11 cellular contexts compared by ENCODE assay signal in the genomic region with DNA sequence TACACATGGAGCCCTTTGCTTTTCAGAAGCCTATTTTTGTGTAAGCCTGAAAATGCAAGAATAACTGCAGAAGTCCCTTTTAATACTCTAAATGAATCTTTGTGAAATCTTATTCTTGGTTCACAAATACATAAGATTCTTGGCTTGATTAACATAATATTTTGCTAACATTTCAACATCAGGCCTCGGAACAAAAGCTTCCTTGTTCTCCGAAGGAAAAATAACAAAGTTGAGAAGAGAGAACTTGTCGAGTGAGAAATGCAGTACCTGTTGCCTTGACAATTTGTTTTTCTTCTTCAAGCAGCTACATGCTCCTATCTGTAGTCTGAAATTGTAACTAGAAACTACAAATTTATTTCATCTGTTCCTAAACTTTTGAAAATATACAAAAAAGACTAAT. TPM values are rescaled to one million over a fixed set of nuclear protein-coding genes. Genes with fewer than 3 reads are reported as not detected.
A peak's percentile ranks its signal among the peaks of the same experiment; 100 is the strongest.
DNase-seq lines count a peak whose midpoint lies in the region; ATAC-seq, FAIRE-seq and TF ChIP-seq lines count a peak whose summit lies in the region.
"Had no signal": no experiment of that assay in that cellular context is flagged by ENCODE, and none has a peak within 500 bp of the region (broad histone marks: within the 10 kb centered on the region; RNA-seq: fewer than 3 reads in every experiment).

No MANE protein-coding gene starts in this region.

- H3K27me3 Mint-ChIP-seq in activated CD8-positive, alpha-beta T cell treated with anti-CD3 and anti-CD28 coated beads, Interleukin-2, amount 10 ng/mL, durations not matched to agents 7 days and 5 days (ENCODE audit: low read depth) = no peaks in the 10 kb centered on the region
- H3K27me3 Mint-ChIP-seq in activated CD8-positive, alpha-beta T cell treated with anti-CD3 and anti-CD28 coated beads for 36 hours = no peaks in the 10 kb centered on the region
- no peaks in the 10 kb centered on the region for H3K27me3 Mint-ChIP-seq in memory B cell

- peaks cover 45% of the 10 kb centered on the region for H3K4me1 Mint-ChIP-seq in activated CD8-positive, alpha-beta T cell treated with anti-CD3 and anti-CD28 coated beads, Interleukin-2, amount 10 ng/mL, durations not matched to agents 7 days and 5 days (ENCODE audit: low read depth)
- H3K4me1 Mint-ChIP-seq in activated CD8-positive, alpha-beta T cell treated with anti-CD3 and anti-CD28 coated beads for 36 hours (ENCODE audit: low read depth) = peaks cover 45% of the 10 kb centered on the region
- H3K4me1 Mint-ChIP-seq in memory B cell = peaks cover 32% of the 10 kb centered on the region

- H3K36me3 Mint-ChIP-seq in activated CD8-positive, alpha-beta T cell treated with anti-CD3 and anti-CD28 coated beads, Interleukin-2, amount 10 ng/mL, durations not matched to agents 7 days and 5 days (ENCODE audit: low read depth) = peaks cover 31% of the 10 kb centered on the region
- H3K36me3 Mint-ChIP-seq in activated CD8-positive, alpha-beta T cell treated with anti-CD3 and anti-CD28 coated beads for 36 hours (ENCODE audit: low read depth) = peaks cover 15% of the 10 kb centered on the region
- peaks cover 4% of the 10 kb centered on the region for H3K36me3 Mint-ChIP-seq in memory B cell

- no peak for TF ChIP-seq CTCF in activated CD8-positive, alpha-beta T cell treated with anti-CD3 and anti-CD28 coated beads for 36 hours (IDR thresholded peaks at IDR 0.05)
- TF ChIP-seq CTCF in bronchial epithelial cell (IDR thresholded peaks at IDR 0.05; ENCODE audit: insufficient read depth, low read length, severe bottlenecking) = no peak
- no peak for TF ChIP-seq CTCF in tibial artery (IDR thresholded peaks at IDR 0.05)

- POLR2A ChIA-PET in activated CD8-positive, alpha-beta T cell treated with anti-CD3 and anti-CD28 coated beads, Interleukin-2, amount 10 ng/mL, durations not matched to agents 7 days and 5 days (lab: Charles Lee) = no interaction called here
- POLR2A ChIA-PET in activated CD8-positive, alpha-beta T cell treated with anti-CD3 and anti-CD28 coated beads for 36 hours (lab: Charles Lee) = interaction anchor here (0.6 to 1.0 kb wide), 2 partner anchors 10 to 93 kb away, joined by 3 to 5 read pairs; partner anchors contain the start of gene INA

- no peak for FAIRE-seq in bronchial epithelial cell (lab: Jason Lieb, UNC)

- H3K36me3 ChIP-seq in bronchial epithelial cell (ENCODE audit: control insufficient read depth, insufficient read depth, low read length) (peaks cover 2% of the 10 kb centered on the region), tibial artery (peaks cover 0 to 5% (median 0%) of the 10 kb centered on the region in 3 donors)

- no peaks in the 10 kb centered on the region for H3K9me3 Mint-ChIP-seq in activated CD8-positive, alpha-beta T cell treated with anti-CD3 and anti-CD28 coated beads, Interleukin-2, amount 10 ng/mL, durations not matched to agents 7 days and 5 days (ENCODE audit: insufficient read depth)
- no peaks in the 10 kb centered on the region for H3K9me3 Mint-ChIP-seq in activated CD8-positive, alpha-beta T cell treated with anti-CD3 and anti-CD28 coated beads for 36 hours
- no peaks in the 10 kb centered on the region for H3K9me3 Mint-ChIP-seq in memory B cell
- H3K9me3 Mint-ChIP-seq: activated T-cell treated with anti-CD3 and anti-CD28 coated beads, Interleukin-2, amount 50 U/mL, for 72 hours had no signal

- H3K9me3 ChIP-seq in tibial artery = no peaks in the 10 kb centered on the region

- no peak for DNase-seq in activated CD8-positive, alpha-beta T cell treated with anti-CD3 and anti-CD28 coated beads, Interleukin-2, amount 10 ng/mL, durations not matched to agents 7 days and 5 days
- DNase-seq in activated CD8-positive, alpha-beta T cell treated with anti-CD3 and anti-CD28 coated beads for 36 hours = no peak
- DNase-seq in bronchial epithelial cell (ENCODE audit: low read depth) (peak; percentile 53), memory B cell (ENCODE audit: low spot score in 2 of 2) (no peak), tibial artery (no peak), hippocampal formation (lab: John Stamatoyannopoulos, UW) (no peak)
- DNase-seq in activated CD4-positive, alpha-beta T cell treated with anti-CD3 and anti-CD28 coated beads, Interleukin-2, amount 50 U/mL, for 48 hours = no peak
- no peak for DNase-seq in activated CD8-positive, alpha-beta memory T cell treated with anti-CD3 and anti-CD28 coated beads, Interleukin-2, amount 50 U/mL, for 48 hours
- DNase-seq: activated T-cell treated with anti-CD3 and anti-CD28 coated beads, Interleukin-2, amount 50 U/mL, for 72 hours; NCI-H524; T-helper 9 cell had no signal

- no peak for ATAC-seq in activated CD8-positive, alpha-beta T cell treated with anti-CD3 and anti-CD28 coated beads, Interleukin-2, amount 10 ng/mL, durations not matched to agents 7 days and 5 days
- ATAC-seq in activated CD8-positive, alpha-beta T cell treated with anti-CD3 and anti-CD28 coated beads for 36 hours = no peak
- no peak for ATAC-seq in memory B cell (ENCODE audit: low read depth)
- ATAC-seq: activated T-cell treated with anti-CD3 and anti-CD28 coated beads, Interleukin-2, amount 50 U/mL, for 72 hours had no signal

- H3K27me3 ChIP-seq in bronchial epithelial cell (ENCODE audit: control insufficient read depth, insufficient read depth, low read length) = no peaks in the 10 kb centered on the region
- H3K27me3 ChIP-seq in tibial artery = no peaks in the 10 kb centered on the region

- CTCF ChIA-PET in activated CD8-positive, alpha-beta T cell treated with anti-CD3 and anti-CD28 coated beads, Interleukin-2, amount 10 ng/mL, durations not matched to agents 7 days and 5 days (lab: Charles Lee) = interaction anchor here (1.0 kb wide), 1 partner anchor 60 kb away, joined by 3 read pairs; no protein-coding TSS in a partner anchor
- CTCF ChIA-PET in activated CD8-positive, alpha-beta T cell treated with anti-CD3 and anti-CD28 coated beads for 36 hours (lab: Charles Lee) = interaction anchor here (1.1 kb wide), 1 partner anchor 283 kb away, joined by 3 read pairs; no protein-coding TSS in a partner anchor

- H3K27ac ChIP-seq in tibial artery = peak overlapping the region; percentile 44 to 59

- H3K4me1 ChIP-seq in tibial artery = peaks cover 0 to 92% (median 51%) of the 10 kb centered on the region in 4 donors

- H3K4me3 ChIP-seq in bronchial epithelial cell (ENCODE audit: low read depth, low read length) (no peak overlapping the region), tibial artery (peak overlapping the region in 1 of 2 donors; percentile 22)

- intact Hi-C loops in activated CD8-positive, alpha-beta T cell treated with anti-CD3 and anti-CD28 coated beads for 36 hours (cut with micrococcal nuclease) = no loop called here
- intact Hi-C loops in tibial artery (cut with DNase I; ENCODE audit: low total_unique reads) = no loop called here

- no peak overlapping the region for H3K4me3 Mint-ChIP-seq in activated CD8-positive, alpha-beta T cell treated with anti-CD3 and anti-CD28 coated beads, Interleukin-2, amount 10 ng/mL, durations not matched to agents 7 days and 5 days
- no peak overlapping the region for H3K4me3 Mint-ChIP-seq in activated CD8-positive, alpha-beta T cell treated with anti-CD3 and anti-CD28 coated beads for 36 hours
- H3K4me3 Mint-ChIP-seq in memory B cell = no peak overlapping the region

- peak overlapping the region; percentile 1 for H3K27ac Mint-ChIP-seq in activated CD8-positive, alpha-beta T cell treated with anti-CD3 and anti-CD28 coated beads, Interleukin-2, amount 10 ng/mL, durations not matched to agents 7 days and 5 days
- no peak overlapping the region for H3K27ac Mint-ChIP-seq in activated CD8-positive, alpha-beta T cell treated with anti-CD3 and anti-CD28 coated beads for 36 hours
- peak overlapping the region; percentile 74 for H3K27ac Mint-ChIP-seq in memory B cell
- H3K27ac Mint-ChIP-seq: activated T-cell treated with anti-CD3 and anti-CD28 coated beads, Interleukin-2, amount 50 U/mL, for 72 hours had no signal

RNA-seq across cellular contexts. Expression of gene NT5C2, which starts 8.5 kb away (rescaled TPM):
- total RNA-seq in activated CD8-positive, alpha-beta T cell treated with anti-CD3 and anti-CD28 coated beads, Interleukin-2, amount 10 ng/mL, durations not matched to agents 7 days and 5 days = 10 to 100 TPM; 60.8 to 62.0 TPM
- total RNA-seq in activated CD8-positive, alpha-beta T cell treated with anti-CD3 and anti-CD28 coated beads for 36 hours = 10 to 100 TPM; 39.1 to 43.0 TPM
- total RNA-seq in bronchial epithelial cell = 105 and 127 TPM in 2 replicates
